Comparison of ENCODE assay signal across 8 cellular contexts in genomic region chr1:211577826-211578639, GRCh38. TPM values are rescaled to one million over a fixed set of nuclear protein-coding genes. Genes with fewer than 3 reads are reported as not detected.
DNase-seq lines count a peak whose midpoint lies in the region; ATAC-seq and TF ChIP-seq lines count a peak whose summit lies in the region.

No MANE protein-coding gene starts in this region.

- H3K4me1 ChIP-seq in mucosa of rectum (ENCODE audit: control insufficient read depth in 2 of 2, insufficient read depth in 2 of 2, low read length in 2 of 2): peaks cover 18 to 29% of the 10 kb centered on the region in 2 donors

- peak overlapping the region; percentile 96 to 97 for H3K9ac ChIP-seq in mucosa of rectum (ENCODE audit: low read depth in 1 of 2, low read length in 2 of 2)

- peak overlapping the region; percentile 85 for H3K27ac ChIP-seq in epithelial cell of prostate
- peak overlapping the region; percentile 96 to 97 for H3K27ac ChIP-seq in mucosa of rectum (ENCODE audit: low read depth in 2 of 2, low read length in 2 of 2)

- peaks cover 0 to 2% (median 0%) of the 10 kb centered on the region in 7 donors for H3K9me3 Mint-ChIP-seq in CD14-positive monocyte

- peaks cover 18 to 28% of the 10 kb centered on the region in 2 donors for H3K36me3 Mint-ChIP-seq in CD14-positive monocyte

- H3K27me3 Mint-ChIP-seq in CD14-positive monocyte (ENCODE audit: low read depth in 3 of 3): peaks cover 0 to 2% (median 0%) of the 10 kb centered on the region in 3 donors

- H3K4me3 ChIP-seq in mucosa of rectum (ENCODE audit: low read length in 2 of 2): peak overlapping the region; percentile 92 to 98

- TF ChIP-seq CTCF in CD14-positive monocyte (IDR thresholded peaks at IDR 0.05): peak; percentile 93

- no peaks in the 10 kb centered on the region for H3K9me3 ChIP-seq in mucosa of rectum (ENCODE audit: control insufficient read depth in 2 of 2, low read length in 2 of 2)

- H3K27me3 ChIP-seq in mucosa of rectum (ENCODE audit: control insufficient read depth in 2 of 2, insufficient read depth in 2 of 2, low read length in 2 of 2): no peaks in the 10 kb centered on the region

- peak overlapping the region; percentile 87 to 96 (median 95) for H3K27ac Mint-ChIP-seq in CD14-positive monocyte

- DNase-seq in CD14-positive monocyte (ENCODE audit: low spot score): peak; percentile 60
- DNase-seq in NOMO-1 treated with dmso at 0.1 percent for 144 hours (lab: John Stamatoyannopoulos, UW; ENCODE audit: unreplicated experiment): peak; percentile 81
- peak; percentile 64 for DNase-seq in activated T-cell treated with anti-CD3 and anti-CD28 coated beads for 1 hour (ENCODE audit: low read depth)
- DNase-seq in epithelial cell of prostate (ENCODE audit: low read depth, low spot score): peak; percentile 12
- DNase-seq in stimulated activated CD8-positive, alpha-beta memory T cell treated with anti-CD3 and anti-CD28 coated beads, Interleukin-4, amount 100 ng/mL, for 48 hours: peak; percentile 79

- H3K4me1 Mint-ChIP-seq in CD14-positive monocyte: peaks cover 66% of the 10 kb centered on the region

- intact Hi-C loops in CD14-positive monocyte (cut with micrococcal nuclease): loop anchor here (1.0 to 5.0 kb wide), 4 partner anchors 35 to 77 kb away; no protein-coding TSS in a partner anchor

- peak; percentile 38 for ATAC-seq in GM19043 (IDR thresholded peaks at IDR 0.05; ENCODE audit: low read depth, unreplicated experiment)
- peak; percentile 29 for ATAC-seq in HG03378 (IDR thresholded peaks at IDR 0.05; ENCODE audit: unreplicated experiment)

- peak overlapping the region; percentile 97 to 98 for H3K4me3 Mint-ChIP-seq in CD14-positive monocyte

- H3K36me3 ChIP-seq in mucosa of rectum (ENCODE audit: control insufficient read depth in 2 of 2, insufficient read depth in 2 of 2, low read length in 2 of 2): peaks cover 10 to 17% of the 10 kb centered on the region in 2 donors

RNA-seq across cellular contexts. Expression of gene SLC30A1, which starts 0.9 kb away (rescaled TPM):
- polyA plus RNA-seq in CD14-positive monocyte: 10 to 100 TPM; 11.9 to 13.2 TPM

Comparison
In these comparisons a context has a peak if more than half of its experiments do, and no peak if none do; other contexts are left out.
1. Peak in every context shown above with its lines: DNase-seq, ATAC-seq, H3K4me3 ChIP-seq and H3K27ac ChIP-seq.
2. DNase-seq: peak in every context shown above with its lines; median percentile 81 in NOMO-1 treated with dmso at 0.1 percent for 144 hours; 79 in stimulated activated CD8-positive, alpha-beta memory T cell treated with anti-CD3 and anti-CD28 coated beads, Interleukin-4, amount 100 ng/mL, for 48 hours; 64 in activated T-cell treated with anti-CD3 and anti-CD28 coated beads for 1 hour; 60 in CD14-positive monocyte; 12 in epithelial cell of prostate.